6 cellular contexts compared by ENCODE assay signal in the genomic region with DNA sequence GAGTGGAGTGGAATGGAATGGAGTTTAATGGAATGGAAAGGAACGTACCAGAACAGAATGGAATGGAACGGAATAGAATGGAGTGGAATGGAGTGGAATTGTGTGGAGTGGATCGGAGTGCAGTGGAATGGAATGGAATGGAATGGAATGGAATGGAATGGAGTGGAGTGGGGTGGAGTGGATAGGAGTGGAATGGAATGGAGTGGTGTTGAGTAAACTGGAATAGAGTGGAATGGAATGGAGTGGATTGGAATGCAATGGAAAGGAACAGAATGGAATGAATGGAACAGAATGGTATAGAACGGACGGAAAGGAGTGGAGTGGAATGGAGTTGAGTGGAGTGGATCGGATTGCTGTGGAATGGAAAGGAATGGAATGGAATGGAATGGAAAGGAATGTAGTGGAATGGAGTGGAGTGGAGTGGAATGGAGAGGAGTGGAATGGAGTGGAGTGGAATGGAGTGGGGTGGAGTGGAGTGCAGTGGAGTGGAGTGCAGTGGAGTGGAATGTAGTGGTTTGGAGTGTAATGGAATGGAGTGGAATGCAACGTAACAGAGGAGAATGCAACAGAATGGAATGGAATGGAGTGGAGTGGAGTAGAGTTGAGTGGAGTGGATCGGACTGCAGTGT.
A peak's percentile ranks its signal among the peaks of the same experiment; 100 is the strongest.
DNase-seq lines count a peak whose midpoint lies in the region; ATAC-seq and TF ChIP-seq lines count a peak whose summit lies in the region.
"Not testable (repeated sequence)": the region's sequence is repeated elsewhere in the genome, so short reads cannot be mapped to it uniquely, and the experiment has no call there.

No MANE protein-coding gene starts in this region.

- H3K36me3 ChIP-seq in mucosa of descending colon (ENCODE audit: low read depth); aorta (ENCODE audit: control insufficient read depth in 1 of 2, insufficient read depth in 2 of 2, low read length in 1 of 2): not testable (repeated sequence)

- not testable (repeated sequence) for DNase-seq in right cardiac atrium; mucosa of descending colon; sciatic nerve (ENCODE audit: low spot score); aorta

- WGBS in right cardiac atrium, result 59% methylated on average over 2 of the region's 8 CpGs
- WGBS in aorta, 2 donors, result 68 to 95% methylated on average over 2 to 3 of the region's 8 CpGs

- ATAC-seq in GM19324 (IDR thresholded peaks at IDR 0.05; ENCODE audit: low FRiP score, unreplicated experiment) (peak; percentile 44), esophagus mucosa (peak; percentile 52), right cardiac atrium (peak; percentile 50 to 57), mucosa of descending colon (peak; percentile 43), sciatic nerve (peak; percentile 61), aorta (ENCODE audit: low FRiP score) (peak; percentile 84)

- not testable (repeated sequence) for H3K27ac ChIP-seq in right cardiac atrium (ENCODE audit: low read length); aorta (ENCODE audit: low read depth in 1 of 2, low read length in 2 of 2)

- not testable (repeated sequence) for TF ChIP-seq CTCF in mucosa of descending colon (IDR thresholded peaks at IDR 0.05)

- intact Hi-C loops in right cardiac atrium (cut with DNase I); mucosa of descending colon (cut with DNase I, micrococcal nuclease); sciatic nerve (cut with DNase I); aorta (cut with DNase I): not testable (repeated sequence)

- not testable (repeated sequence) for H3K4me1 ChIP-seq in right cardiac atrium (ENCODE audit: control insufficient read depth, insufficient read depth, low read length); mucosa of descending colon (ENCODE audit: low read depth); aorta (ENCODE audit: control insufficient read depth in 1 of 2, insufficient read depth in 2 of 2, low read length in 2 of 2)

- H3K27me3 ChIP-seq in right cardiac atrium (ENCODE audit: control insufficient read depth, insufficient read depth); aorta (ENCODE audit: control insufficient read depth in 1 of 2, insufficient read depth in 2 of 2, low read length in 1 of 2): not testable (repeated sequence)

- not testable (repeated sequence) for H3K4me3 ChIP-seq in right cardiac atrium (ENCODE audit: low read length); mucosa of descending colon; aorta (ENCODE audit: low read length in 2 of 2)

- not testable (repeated sequence) for H3K9me3 ChIP-seq in right cardiac atrium (ENCODE audit: control insufficient read depth, low read length); mucosa of descending colon; aorta (ENCODE audit: control insufficient read depth, low read length)
